Comparison of ENCODE assay signal across 8 cellular contexts in the genomic region with DNA sequence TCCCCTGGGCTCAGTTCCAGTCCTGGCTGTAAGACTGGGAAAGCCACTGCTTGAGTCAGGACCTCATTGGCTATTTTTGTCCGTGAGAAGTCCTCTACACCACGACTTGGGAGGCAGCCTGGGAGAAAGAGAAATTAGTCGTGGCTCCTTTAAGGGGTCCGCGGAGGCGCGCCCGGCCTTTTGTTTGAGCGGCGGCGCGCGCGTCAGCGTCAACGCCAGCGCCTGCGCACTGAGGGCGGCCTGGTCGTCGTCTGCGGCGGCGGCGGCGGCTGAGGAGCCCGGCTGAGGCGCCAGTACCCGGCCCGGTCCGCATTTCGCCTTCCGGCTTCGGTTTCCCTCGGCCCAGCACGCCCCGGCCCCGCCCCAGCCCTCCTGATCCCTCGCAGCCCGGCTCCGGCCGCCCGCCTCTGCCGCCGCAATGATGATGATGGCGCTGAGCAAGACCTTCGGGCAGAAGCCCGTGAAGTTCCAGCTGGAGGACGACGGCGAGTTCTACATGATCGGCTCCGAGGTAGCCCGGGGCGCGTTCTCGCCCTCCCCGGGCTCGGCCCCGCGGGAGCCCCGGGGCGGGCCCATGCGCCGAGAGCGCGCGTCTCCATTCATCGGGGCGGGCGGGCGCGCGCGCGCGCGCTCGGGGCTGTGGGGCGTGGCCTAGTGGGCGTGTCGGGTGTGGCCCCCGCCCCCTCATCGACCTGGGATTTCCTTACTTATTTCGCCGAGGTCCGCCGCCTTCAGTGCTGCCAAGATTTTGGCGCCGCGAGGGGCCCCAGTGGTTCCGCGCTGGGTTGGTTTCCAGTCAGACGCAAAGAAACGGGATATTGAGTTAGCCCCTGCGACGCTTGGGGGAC. TPM values are rescaled to one million over a fixed set of nuclear protein-coding genes. Genes with fewer than 3 reads are reported as not detected.
A peak's percentile ranks its signal among the peaks of the same experiment; 100 is the strongest.
DNase-seq lines count a peak whose midpoint lies in the region; ATAC-seq and TF ChIP-seq lines count a peak whose summit lies in the region.

TSS of gene SMARCB1 (plus strand) at position 215 of the 848 bp plus-strand sequence. CDS start at position 419, 204 bp downstream.

- TF ChIP-seq RAD21 in HCT116 (IDR thresholded peaks at IDR 0.05; ENCODE audit: low read depth) = no peak

- H3K9me3 Mint-ChIP-seq in activated naive CD8-positive, alpha-beta T cell treated with anti-CD3 and anti-CD28 coated beads, Interleukin-2, amount 10 ng/mL, durations not matched to agents 7 days and 5 days = no peaks in the 10 kb centered on the region

- H3K27ac Mint-ChIP-seq in activated naive CD8-positive, alpha-beta T cell treated with anti-CD3 and anti-CD28 coated beads, Interleukin-2, amount 10 ng/mL, durations not matched to agents 7 days and 5 days = peak within 1 kb of the TSS; percentile 99

- no peaks in the 10 kb centered on the region for H3K27me3 ChIP-seq in HCT116 (ENCODE audit: insufficient read depth, low read length)
- no peaks in the 10 kb centered on the region for H3K27me3 ChIP-seq in parathyroid adenoma (ENCODE audit: control insufficient read depth, insufficient read depth, low read length)
- no peaks in the 10 kb centered on the region for H3K27me3 ChIP-seq in thyroid gland

- CTCF ChIA-PET in HCT116 (lab: Charles Lee) = interaction anchor here (1.3 kb wide), 1 partner anchor 16 kb away, joined by 6 read pairs; no protein-coding TSS in a partner anchor

- no peaks in the 10 kb centered on the region for H3K9me2 ChIP-seq in HCT116 (ENCODE audit: insufficient read depth)

- peaks cover 7% of the 10 kb centered on the region for H3K36me3 Mint-ChIP-seq in activated naive CD8-positive, alpha-beta T cell treated with anti-CD3 and anti-CD28 coated beads, Interleukin-2, amount 10 ng/mL, durations not matched to agents 7 days and 5 days

- H2AFZ ChIP-seq in HCT116 (ENCODE audit: low read depth, low read length, poor library complexity, severe bottlenecking) (no peak within 1 kb of the TSS), parathyroid adenoma (peak within 1 kb of the TSS; percentile 74)

- H3K4me1 ChIP-seq in HCT116 (ENCODE audit: control insufficient read depth in 1 of 2, insufficient read depth in 2 of 2, low read length in 2 of 2) = peaks cover 15 to 27% of the 10 kb centered on the region in 2 experiments
- peaks cover 3% of the 10 kb centered on the region for H3K4me1 ChIP-seq in parathyroid adenoma
- peaks cover 21% of the 10 kb centered on the region in 2 donors for H3K4me1 ChIP-seq in thyroid gland

- no peaks in the 10 kb centered on the region for H3K27me3 Mint-ChIP-seq in activated naive CD8-positive, alpha-beta T cell treated with anti-CD3 and anti-CD28 coated beads, Interleukin-2, amount 10 ng/mL, durations not matched to agents 7 days and 5 days

- H3K27ac ChIP-seq in HCT116 (ENCODE audit: low read depth, low read length) = peak within 1 kb of the TSS; percentile 98
- peak within 1 kb of the TSS; percentile 97 for H3K27ac ChIP-seq in parathyroid adenoma
- H3K27ac ChIP-seq in thyroid gland = peak within 1 kb of the TSS; percentile 96 to 100 (median 97)

- no TSS peak for BruUV-seq in HCT116 (replicated peaks; lab: Mats Ljungman, UMichigan)

- H4K20me1 ChIP-seq in HCT116 (ENCODE audit: insufficient read depth) = peaks cover 8% of the 10 kb centered on the region; the same call in 1 of the 2 replicates

- TF ChIP-seq POLR2A in HCT116 (IDR thresholded peaks at IDR 0.05; ENCODE audit: borderline replicate concordance, extremely low read depth, insufficient read depth, insufficient read length) (peak; percentile 46), NB4 (IDR thresholded peaks at IDR 0.05; ENCODE audit: extremely low read depth, insufficient read length) (no peak), thyroid gland (IDR thresholded peaks at IDR 0.05) (peak; percentile 12 to 76)

- RAD21 ChIA-PET in HCT116 (lab: Charles Lee; ENCODE audit: low non-redundant PET in 1 of 2, low total read pairs in 2 of 2, uncharacterized antibody in 2 of 2, unreplicated experiment in 2 of 2) = no interaction called here

- intact Hi-C loops in HCT116 (cut with micrococcal nuclease) = no loop called here
- intact Hi-C loops in Right ventricle myocardium superior (cut with DNase I) = no loop called here
- intact Hi-C loops in thyroid gland (cut with DNase I) = loop anchor here (5.0 kb wide), 1 partner anchor 55 kb away; no protein-coding TSS in a partner anchor

- H3K79me2 ChIP-seq in HCT116 (ENCODE audit: insufficient read depth, low read length) (peaks cover 47% of the 10 kb centered on the region), parathyroid adenoma (peaks cover 15% of the 10 kb centered on the region)

- 0 out of 4 replicates have a peak, but pooled peaks cover 0 to 1% of the 10 kb centered on the region in 2 experiments for H3K36me3 ChIP-seq in HCT116 (ENCODE audit: control insufficient read depth in 1 of 2, insufficient read depth in 2 of 2, low read length in 2 of 2)
- no peaks in the 10 kb centered on the region for H3K36me3 ChIP-seq in parathyroid adenoma (ENCODE audit: control insufficient read depth, insufficient read depth, low read length)
- H3K36me3 ChIP-seq in thyroid gland = peaks cover 0 to under 1% of the 10 kb centered on the region in 2 donors

- 0% methylated on average over 11 to 16 of the region's 97 CpGs for WGBS in thyroid gland, 2 donors

- TF ChIP-seq CTCF in HCT116 (IDR thresholded peaks at IDR 0.05 in 2 of 3, conservative IDR thresholded peaks at IDR 0.05 in 1 of 3; ENCODE audit: borderline replicate concordance in 1 of 3, insufficient read depth in 1 of 3, low read depth in 2 of 3, low read length in 2 of 3) (no peak), NB4 (IDR thresholded peaks at IDR 0.05; ENCODE audit: low read depth, low read length) (no peak), parathyroid adenoma (IDR thresholded peaks at IDR 0.05) (no peak), thyroid gland (IDR thresholded peaks at IDR 0.05) (no peak)

- H3K9ac ChIP-seq in HCT116 (ENCODE audit: low read length) (peak within 1 kb of the TSS; percentile 98), parathyroid adenoma (peak within 1 kb of the TSS; percentile 98)

- ATAC-seq in HCT116 (peak; percentile 87), Right ventricle myocardium superior (ENCODE audit: poor library complexity) (peak; percentile 96)
- peak; percentile 71 for ATAC-seq in activated naive CD8-positive, alpha-beta T cell treated with anti-CD3 and anti-CD28 coated beads, Interleukin-2, amount 10 ng/mL, durations not matched to agents 7 days and 5 days (ENCODE audit: low read depth)

- peak within 1 kb of the TSS; percentile 77 to 89 for H3K4me3 ChIP-seq in HCT116 (replicated peaks in 1 of 2; ENCODE audit: low read depth in 1 of 2, low read length in 2 of 2)
- H3K4me3 ChIP-seq in NB4 (ENCODE audit: low read depth, low read length) = peak within 1 kb of the TSS; percentile 94
- H3K4me3 ChIP-seq in parathyroid adenoma (ENCODE audit: low read depth, low read length) = peak within 1 kb of the TSS; percentile 85
- H3K4me3 ChIP-seq in thyroid gland (replicated peaks in 1 of 3) = peak within 1 kb of the TSS; percentile 47 to 94 (median 52)

- DNase-seq in GM03348 (ENCODE audit: low spot score) = peak; percentile 99
- peak; percentile 61 for DNase-seq in HCT116 (ENCODE audit: low read depth, low spot score)
- peak; percentile 90 for DNase-seq in NB4 (ENCODE audit: low read depth)
- peak; percentile 58 to 73 for DNase-seq in SW 1271 (lab: John Stamatoyannopoulos, UW)
- DNase-seq in activated naive CD8-positive, alpha-beta T cell treated with anti-CD3 and anti-CD28 coated beads, Interleukin-2, amount 10 ng/mL, durations not matched to agents 7 days and 5 days = peak; percentile 94
- peak; percentile 96 for DNase-seq in Right ventricle myocardium superior
- peak; percentile 91 to 92 for DNase-seq in thyroid gland

- peaks cover 41% of the 10 kb centered on the region for H3K4me1 Mint-ChIP-seq in activated naive CD8-positive, alpha-beta T cell treated with anti-CD3 and anti-CD28 coated beads, Interleukin-2, amount 10 ng/mL, durations not matched to agents 7 days and 5 days

- H3K4me2 ChIP-seq in HCT116 (ENCODE audit: low read length) (peak within 1 kb of the TSS; percentile 92), parathyroid adenoma (ENCODE audit: low read length) (peak within 1 kb of the TSS; percentile 68)

- POLR2A ChIA-PET in HCT116 (lab: Charles Lee) = interaction anchor here (1.0 to 2.6 kb wide), 3 partner anchors 15 to 35 kb away, joined by 4 to 22 read pairs (median 5); partner anchors contain the start of gene MMP11
- POLR2A ChIA-PET in activated naive CD8-positive, alpha-beta T cell treated with anti-CD3 and anti-CD28 coated beads, Interleukin-2, amount 10 ng/mL, durations not matched to agents 7 days and 5 days (lab: Charles Lee) = interaction anchor here (1.0 to 3.0 kb wide), 11 partner anchors 9 to 107 kb away, joined by 3 to 18 read pairs (median 7); partner anchors contain the start of genes C22orf15, MIF, MMP11 and SLC2A11

- H3K9me3 ChIP-seq in HCT116 (ENCODE audit: control insufficient read depth in 1 of 2, insufficient read depth in 1 of 2, low read depth in 1 of 2, low read length in 2 of 2) = no peaks in the 10 kb centered on the region
- H3K9me3 ChIP-seq in parathyroid adenoma (ENCODE audit: control insufficient read depth, low read length) = no peaks in the 10 kb centered on the region
- H3K9me3 ChIP-seq in thyroid gland = no peaks in the 10 kb centered on the region

- peak within 1 kb of the TSS; percentile 92 for H3K4me3 Mint-ChIP-seq in activated naive CD8-positive, alpha-beta T cell treated with anti-CD3 and anti-CD28 coated beads, Interleukin-2, amount 10 ng/mL, durations not matched to agents 7 days and 5 days

TF ChIP-seq in HCT116, 20 proteins besides CTCF, POLR2A, EP300 and RAD21:
- TF ChIP-seq ELF1 (IDR thresholded peaks at IDR 0.05; ENCODE audit: borderline replicate concordance, low read depth) = no peak
- TF ChIP-seq ZFX (IDR thresholded peaks at IDR 0.05) = peak; percentile 92
- TF ChIP-seq EZH2phosphoT487 (IDR thresholded peaks at IDR 0.05; ENCODE audit: borderline replicate concordance) = no peak
- peak; percentile 30; the same call in 1 of the 2 replicates for TF ChIP-seq MAX (IDR thresholded peaks at IDR 0.05)
- peak; percentile 63 for TF ChIP-seq POLR2AphosphoS5 (IDR thresholded peaks at IDR 0.05; ENCODE audit: low read depth, low read length)
- TF ChIP-seq FOSL1 (IDR thresholded peaks at IDR 0.05; ENCODE audit: low read depth) = no peak

RNA-seq across cellular contexts. Expression of gene SMARCB1, which starts in this region (rescaled TPM):
- total RNA-seq in HCT116 (2021; ENCODE audit: unreplicated experiment) (101 TPM), Right ventricle myocardium superior (46.6 TPM), thyroid gland (100 to 1,000 TPM in 1 of 4 donors, 10 to 100 TPM in 3; 59.8 to 107 (median 75.4) TPM)
- 118 and 129 TPM in 2 replicates for polyA plus RNA-seq in HCT116 (2012)
- 10 to 100 TPM; 81.2 to 82.8 TPM for total RNA-seq in activated naive CD8-positive, alpha-beta T cell treated with anti-CD3 and anti-CD28 coated beads, Interleukin-2, amount 10 ng/mL, durations not matched to agents 7 days and 5 days

Comparison
In these comparisons a context has a peak if more than half of its experiments do, and no peak if none do; other contexts are left out.
1. Peak in every context shown above with its lines: DNase-seq, ATAC-seq, H3K4me3 ChIP-seq and H3K27ac ChIP-seq.